32 cellular contexts compared by ENCODE assay signal in genomic region chr10:127757033-127757432, GRCh38. TPM values are rescaled to one million over a fixed set of nuclear protein-coding genes. Genes with fewer than 3 reads are reported as not detected.
A peak's percentile ranks its signal among the peaks of the same experiment; 100 is the strongest.
DNase-seq lines count a peak whose midpoint lies in the region; ATAC-seq, FAIRE-seq and TF ChIP-seq lines count a peak whose summit lies in the region.
"Had no signal": no experiment of that assay in that cellular context is flagged by ENCODE, and none has a peak within 500 bp of the region (broad histone marks: within the 10 kb centered on the region; RNA-seq: fewer than 3 reads in every experiment).

No MANE protein-coding gene starts in this region.

- no peak for FAIRE-seq in pancreas (lab: Jason Lieb, UNC)
- FAIRE-seq: A204.1, endothelial cell of umbilical vein, RCC 7860 had no signal

- ATAC-seq in heart left ventricle = no peak
- no peak for ATAC-seq in pancreas
- ATAC-seq in GM21381 (IDR thresholded peaks at IDR 0.05; ENCODE audit: unreplicated experiment) = no peak
- ATAC-seq in esophagus mucosa = no peak
- ATAC-seq: activated naive CD4-positive, alpha-beta T cell treated with anti-CD3 and anti-CD28 coated beads, Interleukin-2, amount 50 U/mL, for 72 hours had no signal

- H3K4me1 ChIP-seq in left ventricle myocardium inferior = no peaks in the 10 kb centered on the region
- no peaks in the 10 kb centered on the region for H3K4me1 ChIP-seq in heart left ventricle
- H3K4me1 ChIP-seq in Karpas-422 (ENCODE audit: low read length) = no peaks in the 10 kb centered on the region
- H3K4me1 ChIP-seq in pancreas = no peaks in the 10 kb centered on the region
- H3K4me1 ChIP-seq: upper lobe of left lung had no signal

- no peak for DNase-seq in left ventricle myocardium inferior
- no peak for DNase-seq in heart left ventricle
- peak; percentile 45 for DNase-seq in Karpas-422
- no peak for DNase-seq in WERI-Rb-1
- no peak for DNase-seq in pancreas
- no peak for DNase-seq in T-helper 9 cell
- DNase-seq: activated CD4-positive, alpha-beta T cell treated with anti-CD3 and anti-CD28 coated beads for 4 hours; activated CD8-positive, alpha-beta memory T cell treated with anti-CD3 and anti-CD28 coated beads for 24 hours; activated effector memory CD4-positive, alpha-beta T cell treated with Interleukin-2 at 50 U/mL for 16 hours; activated T-cell treated with anti-CD3 and anti-CD28 coated beads for 4 hours; amygdala; Calu3; CD4-positive, CD25-positive, alpha-beta regulatory T cell; HFFc6; NCI-H1930; NCI-H510A treated with DMSO at 0.1 percent for 48 hours; ovary; SIG-M5; stimulated activated naive CD4-positive, alpha-beta T cell; upper lobe of left lung had no signal

- H4K20me1 ChIP-seq in Karpas-422 (ENCODE audit: insufficient read depth, low read depth, low read length) = no peaks in the 10 kb centered on the region

- H3K27ac ChIP-seq in left ventricle myocardium inferior (replicated peaks) = no peak overlapping the region
- H3K27ac ChIP-seq in heart left ventricle = no peak overlapping the region
- no peak overlapping the region for H3K27ac ChIP-seq in Karpas-422 (ENCODE audit: low read length)
- no peak overlapping the region for H3K27ac ChIP-seq in WERI-Rb-1
- no peak overlapping the region for H3K27ac ChIP-seq in pancreas
- H3K27ac ChIP-seq: ovary, skin epidermis, upper lobe of left lung had no signal

- no peaks in the 10 kb centered on the region for H3K9me2 ChIP-seq in Karpas-422 (replicated peaks; ENCODE audit: insufficient read depth, low read length)

- H3K79me2 ChIP-seq in Karpas-422 (ENCODE audit: low read length) = no peaks in the 10 kb centered on the region

- H3K9me3 ChIP-seq in left ventricle myocardium inferior (replicated peaks) = peaks cover under 1% of the 10 kb centered on the region
- H3K9me3 ChIP-seq in heart left ventricle = peaks cover 0 to under 1% (median 0%) of the 10 kb centered on the region in 12 donors
- no peaks in the 10 kb centered on the region for H3K9me3 ChIP-seq in Karpas-422 (ENCODE audit: low read length)
- H3K9me3 ChIP-seq in WERI-Rb-1 (ENCODE audit: severe bottlenecking) = no peaks in the 10 kb centered on the region
- H3K9me3 ChIP-seq in pancreas = no peaks in the 10 kb centered on the region
- H3K9me3 ChIP-seq: ovary, upper lobe of left lung had no signal

- TF ChIP-seq POLR2A in heart left ventricle (IDR thresholded peaks at IDR 0.05) = no peak

- peaks cover 44% of the 10 kb centered on the region for H3K27me3 ChIP-seq in left ventricle myocardium inferior (ENCODE audit: low read depth)
- H3K27me3 ChIP-seq in heart left ventricle = peaks cover 0 to 11% (median 0%) of the 10 kb centered on the region in 9 donors
- no peaks in the 10 kb centered on the region for H3K27me3 ChIP-seq in Karpas-422 (ENCODE audit: low read length)
- H3K27me3 ChIP-seq in WERI-Rb-1 (ENCODE audit: insufficient read depth, low read depth, severe bottlenecking) = peaks cover 17% of the 10 kb centered on the region
- H3K27me3 ChIP-seq in pancreas = peaks cover 0 to 11% (median 0%) of the 10 kb centered on the region in 4 donors
- H3K27me3 ChIP-seq: ovary, upper lobe of left lung had no signal

- H3K9ac ChIP-seq in Karpas-422 (ENCODE audit: low read length) = no peak overlapping the region

- H3K4me3 ChIP-seq in left ventricle myocardium inferior = no peak overlapping the region
- H3K4me3 ChIP-seq in heart left ventricle = no peak overlapping the region
- H3K4me3 ChIP-seq in Karpas-422 (ENCODE audit: low read length) = no peak overlapping the region
- no peak overlapping the region for H3K4me3 ChIP-seq in WERI-Rb-1 (ENCODE audit: low read depth, low read length)
- no peak overlapping the region for H3K4me3 ChIP-seq in pancreas
- H3K4me3 ChIP-seq: ovary, skin epidermis, upper lobe of left lung had no signal

- intact Hi-C loops in left ventricle myocardium inferior (cut with micrococcal nuclease) (no loop called here), heart left ventricle (cut with DNase I) (no loop called here), pancreas (cut with DNase I) (no loop called here)

- no peaks in the 10 kb centered on the region for H3K36me3 ChIP-seq in left ventricle myocardium inferior
- H3K36me3 ChIP-seq in heart left ventricle = no peaks in the 10 kb centered on the region
- H3K36me3 ChIP-seq in Karpas-422 (ENCODE audit: insufficient read depth, low read length) = no peaks in the 10 kb centered on the region
- no peaks in the 10 kb centered on the region for H3K36me3 ChIP-seq in WERI-Rb-1
- H3K36me3 ChIP-seq in pancreas = no peaks in the 10 kb centered on the region
- H3K36me3 ChIP-seq: ovary, upper lobe of left lung had no signal

- 71 to 86% (median 80%) methylated on average over 7 of the region's 7 CpGs for WGBS in heart left ventricle, 4 donors
- 70 to 74% methylated on average over 7 of the region's 7 CpGs for WGBS in pancreas, 2 donors

- H2AFZ ChIP-seq in Karpas-422 (ENCODE audit: low read length) = no peak overlapping the region

- TF ChIP-seq CTCF in left ventricle myocardium inferior (IDR thresholded peaks at IDR 0.05; ENCODE audit: borderline replicate concordance) (peak; percentile 12), heart left ventricle (IDR thresholded peaks at IDR 0.05) (no peak), WERI-Rb-1 (IDR thresholded peaks at IDR 0.05; ENCODE audit: low read depth, low read length) (peak; percentile 62), pancreas (IDR thresholded peaks at IDR 0.05) (no peak)

- no peak overlapping the region for H3K4me2 ChIP-seq in Karpas-422 (ENCODE audit: low read depth, low read length, poor library complexity, severe bottlenecking)

RNA-seq across cellular contexts. Expression of gene FOXI2, which starts 20.0 kb away (rescaled TPM):
- total RNA-seq in left ventricle myocardium inferior (0.08 TPM), heart left ventricle (under 1 TPM in 7 of 9 donors, not detected in 2; 0.14 to 0.61 (median 0.28) TPM), pancreas (under 1 TPM in 3 of 6 donors, not detected in 3; 0.06 to 0.22 (median 0.06) TPM), esophagus mucosa (0.32 TPM)
- polyA plus RNA-seq in heart left ventricle (under 1 TPM in 1 of 2 donors, not detected in 1; 0.30 TPM), pancreas (under 1 TPM in 1 of 2 donors, not detected in 1; 0.05 TPM)
- not detected in 2 replicates for total RNA-seq in Karpas-422 (2014; rRNA removed; shearing (Covaris generic); ENCODE audit: low replicate concordance)
- total RNA-seq: activated naive CD4-positive, alpha-beta T cell treated with anti-CD3 and anti-CD28 coated beads, Interleukin-2, amount 50 U/mL, for 72 hours; Calu3; CD4-positive, CD25-positive, alpha-beta regulatory T cell; cerebellum; Daoy; endothelial cell of umbilical vein; HFFc6; M059J; renal cortical epithelial cell had no signal
- polyA plus RNA-seq: CD4-positive, CD25-positive, alpha-beta regulatory T cell; endothelial cell of umbilical vein; neural cell had no signal

Comparison
In these comparisons a context has a peak if more than half of its experiments do, and no peak if none do; other contexts are left out.
1. CTCF ChIP-seq: peak in left ventricle myocardium inferior (single experiment) and WERI-Rb-1 (single experiment); none in heart left ventricle (0 of 12) and pancreas (0 of 4).